20 cellular contexts compared by ENCODE assay signal in the genomic region with DNA sequence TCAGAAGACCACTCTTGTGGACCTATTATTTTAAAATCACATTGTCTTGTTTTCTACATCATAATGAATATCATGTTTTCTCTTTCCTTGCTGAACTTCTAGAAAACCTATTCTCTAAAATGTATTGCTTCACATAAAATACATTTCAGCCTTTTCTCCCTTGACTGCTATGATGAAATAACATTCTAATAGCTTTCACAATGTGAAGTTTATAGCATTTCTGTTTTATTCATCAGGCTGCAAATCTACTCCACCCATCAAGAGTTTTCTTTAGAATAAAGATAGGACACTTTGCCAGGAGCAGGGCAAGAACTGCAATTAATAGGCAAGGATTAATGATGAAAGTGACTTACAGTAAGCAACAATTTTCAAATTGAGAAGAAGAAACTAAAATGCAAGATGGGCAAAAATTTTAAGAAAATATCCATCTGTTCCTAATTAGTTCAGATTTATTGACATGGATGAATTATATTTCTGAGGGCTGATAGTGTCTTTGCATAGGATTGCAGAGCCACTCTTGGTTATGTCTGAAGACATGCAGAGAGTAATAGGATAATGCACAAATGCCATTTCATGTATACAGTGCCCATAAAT. TPM values are rescaled to one million over a fixed set of nuclear protein-coding genes. Genes with fewer than 3 reads are reported as not detected.
A peak's percentile ranks its signal among the peaks of the same experiment; 100 is the strongest.
DNase-seq lines count a peak whose midpoint lies in the region; ATAC-seq, FAIRE-seq and TF ChIP-seq lines count a peak whose summit lies in the region.
"Had no signal": no experiment of that assay in that cellular context is flagged by ENCODE, and none has a peak within 500 bp of the region (broad histone marks: within the 10 kb centered on the region; RNA-seq: fewer than 3 reads in every experiment).

No MANE protein-coding gene starts in this region.

- FAIRE-seq in HepG2 (lab: Jason Lieb, UNC), result no peak

- no peak for TF ChIP-seq RAD21 in HepG2 (CRISPR knock-in tag; IDR thresholded peaks at IDR 0.05)

- CTCF ChIA-PET in HepG2 (lab: Yijun Ruan, JAX; ENCODE audit: low intra/inter-chr PET ratio, low total read pairs), result no interaction called here

- no peak for ATAC-seq in HepG2
- ATAC-seq in right lobe of liver, result no peak
- no peak for ATAC-seq in HG02884 (IDR thresholded peaks at IDR 0.05; ENCODE audit: unreplicated experiment)

- no peaks in the 10 kb centered on the region for H3K79me2 ChIP-seq in HepG2 (ENCODE audit: insufficient read depth, low read length)
- no peaks in the 10 kb centered on the region for H3K79me2 ChIP-seq in Karpas-422 (ENCODE audit: low read length)

- no peak overlapping the region for H3K9ac ChIP-seq in HepG2 (ENCODE audit: insufficient read depth, low read depth, low read length)
- peak overlapping the region; percentile 14 for H3K9ac ChIP-seq in adipocyte (ENCODE audit: low read length)
- no peak overlapping the region for H3K9ac ChIP-seq in Karpas-422 (ENCODE audit: low read length)
- H3K9ac ChIP-seq: SK-N-SH had no signal

- intact Hi-C loops in HepG2 (cut with micrococcal nuclease; ENCODE audit: unreplicated experiment) (no loop called here), right lobe of liver (cut with DNase I) (no loop called here)

- H3K4me1 ChIP-seq in HepG2 (ENCODE audit: insufficient read depth, low read length) (no peaks in the 10 kb centered on the region), right lobe of liver (no peaks in the 10 kb centered on the region), adipocyte (ENCODE audit: control insufficient read depth, insufficient read depth, low read length) (peaks cover 23% of the 10 kb centered on the region), Karpas-422 (ENCODE audit: low read length) (no peaks in the 10 kb centered on the region)

- no peaks in the 10 kb centered on the region for H3K9me3 ChIP-seq in HepG2 (ENCODE audit: low read length)
- no peaks in the 10 kb centered on the region for H3K9me3 ChIP-seq in right lobe of liver
- no peaks in the 10 kb centered on the region for H3K9me3 ChIP-seq in adipocyte (ENCODE audit: control insufficient read depth, low read length)
- no peaks in the 10 kb centered on the region for H3K9me3 ChIP-seq in Karpas-422 (ENCODE audit: low read length)
- H3K9me3 ChIP-seq: SK-N-SH had no signal

- H3K27ac ChIP-seq in HepG2 (ENCODE audit: extremely low read length, insufficient read depth, low read length) (no peak overlapping the region), right lobe of liver (no peak overlapping the region), Karpas-422 (ENCODE audit: low read length) (no peak overlapping the region)
- H3K27ac ChIP-seq: C4-2B had no signal

- TF ChIP-seq POLR2A in HepG2 (IDR thresholded peaks at IDR 0.05; ENCODE audit: insufficient read depth in 1 of 2, low read depth in 2 of 2, low read length in 2 of 2) (no peak), right lobe of liver (IDR thresholded peaks at IDR 0.05) (no peak)

- in situ Hi-C loops in HepG2 (cut with HindIII; ENCODE audit: extremely low pct_ligation_motif_present, low pct_unique_long_range_greater_than_20kb), result no loop called here

- TF ChIP-seq CTCF in HepG2 (CRISPR knock-in tag; IDR thresholded peaks at IDR 0.05), result no peak
- no peak for TF ChIP-seq CTCF in right lobe of liver (IDR thresholded peaks at IDR 0.05)
- no peak for TF ChIP-seq CTCF in fibroblast of the aortic adventitia (IDR thresholded peaks at IDR 0.05; ENCODE audit: insufficient read depth, low read length)

- POLR2A ChIA-PET in HepG2 (lab: Yijun Ruan, JAX), result no interaction called here

- TF ChIP-seq EP300 in HepG2 (IDR thresholded peaks at IDR 0.05; ENCODE audit: low read depth in 2 of 2, low read length in 2 of 2) (no peak), HepG2 (CRISPR knock-in tag; IDR thresholded peaks at IDR 0.05; ENCODE audit: borderline replicate concordance) (no peak)

- H3K4me2 ChIP-seq in HepG2 (ENCODE audit: low read depth, low read length) (no peak overlapping the region), Karpas-422 (ENCODE audit: low read depth, low read length, poor library complexity, severe bottlenecking) (no peak overlapping the region)
- H3K4me2 ChIP-seq: SK-N-SH had no signal

- H3K36me3 ChIP-seq in HepG2 (replicated peaks in 1 of 2; ENCODE audit: control insufficient read depth in 1 of 2, insufficient read depth in 2 of 2, low read length in 2 of 2) (no peaks in the 10 kb centered on the region), right lobe of liver (no peaks in the 10 kb centered on the region), adipocyte (ENCODE audit: control insufficient read depth, insufficient read depth, low read length, severe bottlenecking) (no peaks in the 10 kb centered on the region), Karpas-422 (ENCODE audit: insufficient read depth, low read length) (no peaks in the 10 kb centered on the region)

- no peaks in the 10 kb centered on the region for H3K27me3 ChIP-seq in HepG2 (ENCODE audit: control insufficient read depth in 1 of 2, insufficient read depth in 2 of 2, low read length in 2 of 2)
- H3K27me3 ChIP-seq in right lobe of liver, result no peaks in the 10 kb centered on the region
- no peaks in the 10 kb centered on the region for H3K27me3 ChIP-seq in adipocyte (replicated peaks; ENCODE audit: control insufficient read depth, insufficient read depth, low read length)
- no peaks in the 10 kb centered on the region for H3K27me3 ChIP-seq in Karpas-422 (ENCODE audit: low read length)

- BruUV-seq in HepG2 (replicated peaks; lab: Mats Ljungman, UMichigan), result no TSS peak

- H3K4me3 ChIP-seq in HepG2 (replicated peaks in 1 of 3; ENCODE audit: insufficient read depth in 1 of 3, low read depth in 2 of 3, low read length in 3 of 3), result no peak overlapping the region
- no peak overlapping the region for H3K4me3 ChIP-seq in right lobe of liver
- H3K4me3 ChIP-seq in adipocyte (ENCODE audit: low read length), result no peak overlapping the region
- no peak overlapping the region for H3K4me3 ChIP-seq in fibroblast of the aortic adventitia (ENCODE audit: low read depth, low read length)
- no peak overlapping the region for H3K4me3 ChIP-seq in Karpas-422 (ENCODE audit: low read length)

- H4K20me1 ChIP-seq in HepG2 (ENCODE audit: insufficient read depth, low read length) (no peaks in the 10 kb centered on the region), Karpas-422 (ENCODE audit: insufficient read depth, low read depth, low read length) (no peaks in the 10 kb centered on the region)

- H2AFZ ChIP-seq in HepG2 (ENCODE audit: low read length) (no peak overlapping the region), Karpas-422 (ENCODE audit: low read length) (no peak overlapping the region)

- DNase-seq in HepG2 (ENCODE audit: low spot score) (no peak), right lobe of liver (no peak), adipocyte (ENCODE audit: low read depth) (peak; percentile 84), fibroblast of the aortic adventitia (ENCODE audit: low read depth) (peak; percentile 51), GM19238 (ENCODE audit: insufficient read length, low spot score) (no peak), Karpas-422 (no peak)
- no peak for DNase-seq in activated CD8-positive, alpha-beta memory T cell treated with anti-CD3 and anti-CD28 coated beads for 24 hours
- DNase-seq: 8988T, DMS79, GOT3, KBM-7, MV-4-11, NCI-H187, NCI-H2107, NCI-H510A treated with DMSO at 0.1 percent for 48 hours, NCI-H82, SHP77, SK-N-SH had no signal

- H3K9me2 ChIP-seq in Karpas-422 (replicated peaks; ENCODE audit: insufficient read depth, low read length), result no peaks in the 10 kb centered on the region
- H3K9me2 ChIP-seq: SK-N-SH had no signal

TF ChIP-seq in HepG2, 621 proteins besides CTCF, POLR2A, EP300 and RAD21:
- TF ChIP-seq MAFK (conservative IDR thresholded peaks at IDR 0.05 in 1 of 2, IDR thresholded peaks at IDR 0.05 in 1 of 2; ENCODE audit: low read length in 2 of 2), result peak; percentile 26 to 42; a peak in 1 of 4 replicates
- TF ChIP-seq, protein P1, sequence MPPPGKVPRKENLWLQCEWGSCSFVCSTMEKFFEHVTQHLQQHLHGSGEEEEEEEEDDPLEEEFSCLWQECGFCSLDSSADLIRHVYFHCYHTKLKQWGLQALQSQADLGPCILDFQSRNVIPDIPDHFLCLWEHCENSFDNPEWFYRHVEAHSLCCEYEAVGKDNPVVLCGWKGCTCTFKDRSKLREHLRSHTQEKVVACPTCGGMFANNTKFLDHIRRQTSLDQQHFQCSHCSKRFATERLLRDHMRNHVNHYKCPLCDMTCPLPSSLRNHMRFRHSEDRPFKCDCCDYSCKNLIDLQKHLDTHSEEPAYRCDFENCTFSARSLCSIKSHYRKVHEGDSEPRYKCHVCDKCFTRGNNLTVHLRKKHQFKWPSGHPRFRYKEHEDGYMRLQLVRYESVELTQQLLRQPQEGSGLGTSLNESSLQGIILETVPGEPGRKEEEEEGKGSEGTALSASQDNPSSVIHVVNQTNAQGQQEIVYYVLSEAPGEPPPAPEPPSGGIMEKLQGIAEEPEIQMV (CRISPR knock-in tag; IDR thresholded peaks at IDR 0.05; ENCODE audit: low read depth), result no peak

RNA-seq across cellular contexts. Expression of a gene that starts 21.7 kb away (rescaled TPM):
- total RNA-seq in HepG2 (2016; rRNA removed; fragmentation: Illumina TruSeq; extraction: Trizol), result 0.91 and 1.5 TPM in 2 replicates
- total RNA-seq in HepG2 (2016; cell fraction: cytosol; rRNA removed; fragmentation: Illumina TruSeq; extraction: Trizol; ENCODE audit: low read depth), result 0.61 and 0.79 TPM in 2 replicates
- total RNA-seq in HepG2 (2016; cell fraction: insoluble cytoplasmic fraction; rRNA removed; fragmentation: Illumina TruSeq; extraction: Trizol), result 0.17 and 0.33 TPM in 2 replicates
- total RNA-seq in HepG2 (2016; cell fraction: membrane; rRNA removed; fragmentation: Illumina TruSeq; extraction: Trizol), result 0.22 and 0.62 TPM in 2 replicates
- 2.9 TPM in 2 replicates for total RNA-seq in HepG2 (2016; cell fraction: nucleus; rRNA removed; fragmentation: Illumina TruSeq; extraction: Trizol)
- polyA plus RNA-seq in HepG2 (2011; rRNA removed), result 0.39 and 0.49 TPM in 2 replicates
- polyA plus RNA-seq in HepG2 (2011; cell fraction: cytosol; rRNA removed), result 0.04 and 0.42 TPM in 2 replicates
- 0.14 and 0.33 TPM in 2 replicates for polyA plus RNA-seq in HepG2 (2011; cell fraction: nucleus; rRNA removed)
- 0.25 and 0.63 TPM in 2 replicates for polyA plus RNA-seq in HepG2 (2012)
- polyA plus RNA-seq in HepG2 (2016; cell fraction: cytosol; fragmentation: Illumina TruSeq; extraction: Trizol; ENCODE audit: low read depth), result 0.61 and 0.87 TPM in 2 replicates
- polyA plus RNA-seq in HepG2 (2016; cell fraction: insoluble cytoplasmic fraction; fragmentation: Illumina TruSeq; extraction: Trizol; ENCODE audit: low read depth), result 0.84 and 1.2 TPM in 2 replicates
- polyA plus RNA-seq in HepG2 (2016; cell fraction: membrane; fragmentation: Illumina TruSeq; extraction: Trizol; ENCODE audit: low read depth), result 0.22 and 0.51 TPM in 2 replicates
- polyA plus RNA-seq in HepG2 (2016; cell fraction: nucleus; fragmentation: Illumina TruSeq; extraction: Trizol; ENCODE audit: insufficient read depth, low read depth), result 0.47 TPM in 1 of 2 replicates, not detected in the other
- polyA minus RNA-seq in HepG2 (2011; rRNA and poly(A)+ RNA removed; ENCODE audit: low replicate concordance), result 0.18 and 1.6 TPM in 2 replicates
- not detected in 2 replicates for polyA minus RNA-seq in HepG2 (2011; cell fraction: cytosol; rRNA and poly(A)+ RNA removed)
- polyA minus RNA-seq in HepG2 (2011; cell fraction: nucleus; rRNA and poly(A)+ RNA removed), result 3.3 and 3.9 TPM in 2 replicates
- 1 to 10 TPM in 1 of 6 experiments, under 1 TPM in 3, not detected in 2; 0.49 to 1.4 (median 0.74) TPM for total RNA-seq in right lobe of liver
- total RNA-seq in fibroblast of the aortic adventitia (ENCODE audit: low replicate concordance), result 0.81 and 2.8 TPM in 2 replicates
- total RNA-seq in Karpas-422 (2014; rRNA removed; shearing (Covaris generic); ENCODE audit: low replicate concordance), result 2.3 and 6.4 TPM in 2 replicates

Comparison
In these comparisons a context has a peak if more than half of its experiments do, and no peak if none do; other contexts are left out.
1. DNase-seq: peak in adipocyte (single experiment) and fibroblast of the aortic adventitia (single experiment); none in HepG2 (single experiment), right lobe of liver (0 of 3), activated CD8-positive, alpha-beta memory T cell treated with anti-CD3 and anti-CD28 coated beads for 24 hours (single experiment), GM19238 (single experiment) and Karpas-422 (single experiment).